ENCODE assay signal across 8 cellular contexts in the genomic region with DNA sequence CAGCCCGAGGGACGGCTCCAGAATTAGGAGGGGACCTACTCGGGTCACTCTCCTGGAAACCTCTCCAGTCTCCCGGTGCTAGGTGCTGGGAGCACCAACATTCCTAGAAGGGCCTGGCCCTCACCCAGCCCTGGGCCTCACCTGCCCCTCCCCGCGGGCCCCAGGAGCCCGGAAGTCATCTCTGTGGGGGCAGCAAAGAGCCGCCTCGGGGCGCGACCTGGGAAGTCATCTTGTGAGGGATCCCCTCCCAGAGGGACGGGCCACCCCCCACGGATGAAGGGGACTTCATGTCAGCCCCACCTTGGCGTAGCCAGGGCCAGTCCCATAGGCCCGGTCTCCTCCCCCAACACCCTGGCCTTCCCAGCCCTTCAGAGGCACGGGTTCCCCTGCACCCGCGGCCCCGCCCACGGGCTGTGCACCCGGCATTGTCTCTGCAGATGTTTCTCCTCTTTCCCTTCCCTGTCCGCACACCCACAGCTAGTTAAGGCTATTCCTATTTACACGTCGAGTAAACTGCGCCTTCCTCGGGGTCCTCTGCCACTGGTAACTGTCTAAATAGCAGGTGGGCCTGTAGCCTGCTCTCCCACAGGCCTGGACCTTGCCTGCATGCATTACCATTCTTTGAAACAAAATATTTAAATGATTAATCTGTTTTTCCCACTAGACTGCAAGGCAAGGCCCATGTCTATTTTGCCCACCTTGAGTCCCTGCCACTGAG. TPM values are rescaled to one million over a fixed set of nuclear protein-coding genes. Genes with fewer than 3 reads are reported as not detected.
DNase-seq lines count a peak whose midpoint lies in the region; ATAC-seq and TF ChIP-seq lines count a peak whose summit lies in the region.

No MANE protein-coding gene starts in this region.

- H3K4me3 Mint-ChIP-seq in activated naive CD4-positive, alpha-beta T cell treated with anti-CD3 and anti-CD28 coated beads for 36 hours: peak overlapping the region; percentile 86
- H3K4me3 Mint-ChIP-seq in progenitor cell of endocrine pancreas (ENCODE audit: low read depth): peak overlapping the region; percentile 74

- peaks cover under 1% of the 10 kb centered on the region for H3K9me3 Mint-ChIP-seq in activated naive CD4-positive, alpha-beta T cell treated with anti-CD3 and anti-CD28 coated beads for 36 hours
- no peaks in the 10 kb centered on the region for H3K9me3 Mint-ChIP-seq in progenitor cell of endocrine pancreas (ENCODE audit: low read depth)

- peaks cover 5% of the 10 kb centered on the region for H3K36me3 Mint-ChIP-seq in activated naive CD4-positive, alpha-beta T cell treated with anti-CD3 and anti-CD28 coated beads for 36 hours (ENCODE audit: low read depth)
- H3K36me3 Mint-ChIP-seq in progenitor cell of endocrine pancreas (ENCODE audit: insufficient read depth): peaks cover 1% of the 10 kb centered on the region

- no peak for TF ChIP-seq CTCF in AG09309 (IDR thresholded peaks at IDR 0.05; ENCODE audit: control insufficient read depth, insufficient read depth, low read depth, low read length, missing control alignments)
- TF ChIP-seq CTCF in progenitor cell of endocrine pancreas (IDR thresholded peaks at IDR 0.05; ENCODE audit: unreplicated experiment): no peak

- H3K27me3 ChIP-seq in NT2/D1 (ENCODE audit: insufficient read depth, insufficient read length): peaks cover 11% of the 10 kb centered on the region

- H3K9me3 ChIP-seq in NT2/D1 (ENCODE audit: insufficient read depth, low read length): 0 out of 2 replicates have a peak, but pooled peaks cover under 1% of the 10 kb centered on the region

- H3K27ac Mint-ChIP-seq in activated naive CD4-positive, alpha-beta T cell treated with anti-CD3 and anti-CD28 coated beads for 36 hours: peak overlapping the region; percentile 95
- H3K27ac Mint-ChIP-seq in progenitor cell of endocrine pancreas: peak overlapping the region; percentile 88

- H3K4me1 ChIP-seq in NT2/D1 (ENCODE audit: insufficient read depth, insufficient read length): no peaks in the 10 kb centered on the region

- no peaks in the 10 kb centered on the region for H3K27me3 Mint-ChIP-seq in activated naive CD4-positive, alpha-beta T cell treated with anti-CD3 and anti-CD28 coated beads for 36 hours (ENCODE audit: low read depth)
- H3K27me3 Mint-ChIP-seq in progenitor cell of endocrine pancreas: peaks cover 27% of the 10 kb centered on the region

- H3K36me3 ChIP-seq in NT2/D1 (ENCODE audit: insufficient read depth, insufficient read length, low read length): no peaks in the 10 kb centered on the region

- ATAC-seq in GM18520 (IDR thresholded peaks at IDR 0.05; ENCODE audit: unreplicated experiment) (peak; percentile 26), HG02981 (IDR thresholded peaks at IDR 0.05; ENCODE audit: unreplicated experiment) (peak; percentile 27)

- peaks cover 65% of the 10 kb centered on the region for H3K4me1 Mint-ChIP-seq in activated naive CD4-positive, alpha-beta T cell treated with anti-CD3 and anti-CD28 coated beads for 36 hours (ENCODE audit: low read depth)
- H3K4me1 Mint-ChIP-seq in progenitor cell of endocrine pancreas (ENCODE audit: low read depth): peaks cover 7% of the 10 kb centered on the region

- intact Hi-C loops in activated naive CD4-positive, alpha-beta T cell treated with anti-CD3 and anti-CD28 coated beads for 36 hours (cut with micrococcal nuclease): loop anchor here (2.0 to 10.0 kb wide), 3 partner anchors 14 to 702 kb away; partner anchors contain the start of gene MPC1
- intact Hi-C loops in cardiac septum (cut with DNase I): no loop called here

- H3K4me3 ChIP-seq in AG09309 (ENCODE audit: control insufficient read depth, low read depth, low read length) (peak overlapping the region; percentile 60), NT2/D1 (ENCODE audit: insufficient read length, low read depth) (peak overlapping the region; percentile 67)

- CTCF ChIA-PET in activated naive CD4-positive, alpha-beta T cell treated with anti-CD3 and anti-CD28 coated beads for 36 hours (lab: Charles Lee): interaction anchor here (0.6 to 2.4 kb wide), 5 partner anchors 15 to 289 kb away, joined by 3 to 11 read pairs (median 3); no protein-coding TSS in a partner anchor

- no peak for DNase-seq in AG09309 (ENCODE audit: low read depth)
- no peak for DNase-seq in NT2/D1 (ENCODE audit: low read depth, low spot score)
- DNase-seq in activated naive CD4-positive, alpha-beta T cell treated with anti-CD3 and anti-CD28 coated beads for 36 hours: peak; percentile 82
- DNase-seq in cardiac septum (ENCODE audit: low spot score): peak; percentile 86
- DNase-seq in progenitor cell of endocrine pancreas (ENCODE audit: low spot score, unreplicated experiment): peak; percentile 15
- no peak for DNase-seq in middle frontal gyrus (ENCODE audit: extremely low spot score, low spot score)

- peak overlapping the region; percentile 67 for H3K9ac ChIP-seq in NT2/D1 (ENCODE audit: insufficient read length, low read depth)

RNA-seq across cellular contexts. Expression of gene RNASET2, which starts 0.9 kb away (rescaled TPM):
- 10 to 100 TPM; 74.1 to 75.6 TPM for total RNA-seq in activated naive CD4-positive, alpha-beta T cell treated with anti-CD3 and anti-CD28 coated beads for 36 hours
- total RNA-seq in cardiac septum: 9.1 TPM
- total RNA-seq in progenitor cell of endocrine pancreas: 27.9 and 29.8 TPM in 2 replicates

RNA-seq across cellular contexts. Expression of gene CEP43, which starts 42.0 kb away (rescaled TPM):
- 10 to 100 TPM; 19.6 to 20.3 TPM for total RNA-seq in activated naive CD4-positive, alpha-beta T cell treated with anti-CD3 and anti-CD28 coated beads for 36 hours
- total RNA-seq in cardiac septum (10.2 TPM), progenitor cell of endocrine pancreas (39.0 and 47.1 TPM in 2 replicates)

Comparison
In these comparisons a context has a peak if more than half of its experiments do, and no peak if none do; other contexts are left out.
1. DNase-seq: peak in activated naive CD4-positive, alpha-beta T cell treated with anti-CD3 and anti-CD28 coated beads for 36 hours (single experiment), cardiac septum (single experiment) and progenitor cell of endocrine pancreas (single experiment); none in AG09309 (single experiment), NT2/D1 (single experiment) and middle frontal gyrus (single experiment).